ENCODE assay signal across 8 cellular contexts in the genomic region with DNA sequence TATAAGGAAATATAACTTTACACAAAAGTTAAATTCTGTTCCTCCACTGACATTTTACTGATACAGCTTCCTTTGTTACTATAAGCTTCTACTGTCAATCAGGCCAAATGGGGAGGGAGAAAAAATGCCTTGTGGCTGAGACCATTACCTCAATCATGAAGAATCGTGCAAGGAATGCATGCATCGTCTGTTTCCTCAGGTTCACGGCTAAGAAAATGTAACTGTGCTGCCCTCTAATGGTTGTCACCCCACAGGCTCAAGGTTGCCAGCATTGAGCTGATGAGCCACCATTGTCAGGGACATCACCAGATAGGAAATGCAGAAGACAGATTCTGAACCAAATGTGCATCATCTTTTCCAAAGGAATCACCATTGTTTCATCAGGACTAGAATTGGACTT.
DNase-seq lines count a peak whose midpoint lies in the region; ATAC-seq and TF ChIP-seq lines count a peak whose summit lies in the region.

No MANE protein-coding gene starts in this region.

- no peaks in the 10 kb centered on the region for H3K27me3 Mint-ChIP-seq in CD4-positive, alpha-beta T cell

- ATAC-seq in HG03095 (IDR thresholded peaks at IDR 0.05; ENCODE audit: unreplicated experiment) = no peak
- no peak for ATAC-seq in CD4-positive, alpha-beta T cell (ENCODE audit: poor library complexity)

- no peak for TF ChIP-seq EP300 in stomach (IDR thresholded peaks at IDR 0.05)

- H3K9me3 Mint-ChIP-seq in CD4-positive, alpha-beta T cell = peaks cover 17% of the 10 kb centered on the region

- DNase-seq in DMS153 treated with DMSO at 0.1 percent for 48 hours (lab: John Stamatoyannopoulos, UW; ENCODE audit: unreplicated experiment) (peak; percentile 41), HuH-7 (ENCODE audit: low spot score) (peak; percentile 31), SJSA1 (ENCODE audit: low read depth in 1 of 2, low spot score in 2 of 2) (peak; percentile 41 to 49), head of caudate nucleus (peak in 41 of 42 donors; percentile 5 to 75 (median 46)), stomach (peak; percentile 45), tibial artery (no peak)
- no peak for DNase-seq in CD4-positive, alpha-beta T cell

- no peak overlapping the region for H3K4me3 Mint-ChIP-seq in CD4-positive, alpha-beta T cell

- H3K36me3 Mint-ChIP-seq in CD4-positive, alpha-beta T cell (ENCODE audit: low read depth) = no peaks in the 10 kb centered on the region

- H3K9me3 ChIP-seq in SJSA1 (replicated peaks) (no peaks in the 10 kb centered on the region), stomach (no peaks in the 10 kb centered on the region), tibial artery (no peaks in the 10 kb centered on the region)
- no peaks in the 10 kb centered on the region for H3K9me3 ChIP-seq in CD4-positive, alpha-beta T cell (ENCODE audit: control insufficient read depth, low read length)

- intact Hi-C loops in head of caudate nucleus (cut with DNase I) = loop anchor here (10.0 kb wide), 1 partner anchor 145 kb away; no protein-coding TSS in a partner anchor
- intact Hi-C loops in stomach (cut with DNase I; ENCODE audit: low total_unique reads) = loop anchor here (10.0 kb wide), 1 partner anchor 145 kb away; no protein-coding TSS in a partner anchor
- intact Hi-C loops in tibial artery (cut with DNase I; ENCODE audit: low total_unique reads) = no loop called here
- intact Hi-C loops in CD4-positive, alpha-beta T cell (cut with DNase I, micrococcal nuclease) = no loop called here

- no peak for TF ChIP-seq POLR2A in stomach (IDR thresholded peaks at IDR 0.05)

- WGBS in stomach, 5 donors = 0 to 7% (median 4%) methylated on average over 3 of the region's 3 CpGs

- H3K27me3 ChIP-seq in SJSA1 (replicated peaks) (no peaks in the 10 kb centered on the region), stomach (no peaks in the 10 kb centered on the region), tibial artery (no peaks in the 10 kb centered on the region)
- no peaks in the 10 kb centered on the region for H3K27me3 ChIP-seq in CD4-positive, alpha-beta T cell (ENCODE audit: control insufficient read depth, insufficient read depth, low read length)

- H3K4me3 ChIP-seq in SJSA1 (no peak overlapping the region), stomach (no peak overlapping the region), tibial artery (no peak overlapping the region)

- TF ChIP-seq CTCF in stomach (IDR thresholded peaks at IDR 0.05) (peak in 4 of 7 experiments; percentile 25 to 65 (median 36)), tibial artery (IDR thresholded peaks at IDR 0.05) (no peak)
- no peak for TF ChIP-seq CTCF in CD4-positive, alpha-beta T cell (IDR thresholded peaks at IDR 0.05)

- H3K4me1 ChIP-seq in SJSA1 (replicated peaks) = no peaks in the 10 kb centered on the region; the same call in 1 of the 2 replicates
- H3K4me1 ChIP-seq in stomach = no peaks in the 10 kb centered on the region
- no peaks in the 10 kb centered on the region for H3K4me1 ChIP-seq in tibial artery

- H3K27ac ChIP-seq in SJSA1 (no peak overlapping the region), stomach (no peak overlapping the region), tibial artery (no peak overlapping the region)
- no peak overlapping the region for H3K27ac ChIP-seq in CD4-positive, alpha-beta T cell (ENCODE audit: low read depth, low read length)

- H3K36me3 ChIP-seq in SJSA1 = no peaks in the 10 kb centered on the region
- H3K36me3 ChIP-seq in stomach = no peaks in the 10 kb centered on the region
- no peaks in the 10 kb centered on the region for H3K36me3 ChIP-seq in tibial artery

- H3K4me1 Mint-ChIP-seq in CD4-positive, alpha-beta T cell (ENCODE audit: low read depth) = no peaks in the 10 kb centered on the region

- POLR2A ChIA-PET in CD4-positive, alpha-beta T cell (lab: Charles Lee) = no interaction called here

- no peak overlapping the region for H3K27ac Mint-ChIP-seq in CD4-positive, alpha-beta T cell

- CTCF ChIA-PET in CD4-positive, alpha-beta T cell (lab: Charles Lee) = no interaction called here

Comparison
In these comparisons a context has a peak if more than half of its experiments do, and no peak if none do; other contexts are left out.
1. DNase-seq: peak in DMS153 treated with DMSO at 0.1 percent for 48 hours (single experiment), HuH-7 (single experiment), SJSA1 (2 of 2), head of caudate nucleus (41 of 42) and stomach (single experiment); none in tibial artery (0 of 2) and CD4-positive, alpha-beta T cell (0 of 10).
2. CTCF ChIP-seq: peak in stomach (4 of 7); none in tibial artery (0 of 2) and CD4-positive, alpha-beta T cell (single experiment).
3. intact Hi-C loops: an anchor here in head of caudate nucleus (10.0 kb wide) and stomach (10.0 kb wide); none called in tibial artery and CD4-positive, alpha-beta T cell.